30 cellular contexts compared by ENCODE assay signal in genomic region chr2:121140734-121141133, GRCh38.
"Had no signal": no experiment of that assay in that cellular context is flagged by ENCODE, and none has a peak within 500 bp of the region (broad histone marks: within the 10 kb centered on the region; RNA-seq: fewer than 3 reads in every experiment).

No MANE protein-coding gene starts in this region.

- H3K9me3 ChIP-seq: left lung, lower lobe of right lung, pancreas, prostate gland, vagina had no signal

- H3K4me1 ChIP-seq: esophagus muscularis mucosa, foreskin keratinocyte, left lung, lower lobe of right lung, pancreas, prostate gland, upper lobe of left lung, vagina had no signal

- H3K4me1 Mint-ChIP-seq: activated naive CD4-positive, alpha-beta T cell treated with anti-CD3 and anti-CD28 coated beads, Interleukin-2, amount 50 U/mL, for 24 hours; activated naive CD8-positive, alpha-beta T cell treated with anti-CD3 and anti-CD28 coated beads, Interleukin-2, amount 50 U/mL, for 24 hours; activated T-helper 17 cell treated with anti-CD3 and anti-CD28 coated beads, Interleukin-2, amount 50 U/mL, for 72 hours; central memory CD8-positive, alpha-beta T cell; naive B cell; stimulated activated effector memory CD8-positive, alpha-beta T cell treated with anti-CD3 and anti-CD28 coated beads, Interleukin-12 subunit alpha, Interleukin-12 subunit beta, amount 100 ng/mL, for 72 hours; WTC11 had no signal

- H3K36me3 ChIP-seq: esophagus muscularis mucosa, left lung, lower lobe of right lung, pancreas, prostate gland, upper lobe of left lung, vagina had no signal

- DNase-seq: activated CD4-positive, alpha-beta T cell treated with anti-CD3 and anti-CD28 coated beads, Interleukin-2, amount 50 U/mL, for 1 hour; activated CD8-positive, alpha-beta T cell treated with anti-CD3 and anti-CD28 coated beads for 36 hours; activated gamma-delta T cell treated with Interleukin-2 at 50 U/mL for 16 hours; activated naive CD8-positive, alpha-beta T cell treated with anti-CD3 and anti-CD28 coated beads, Interleukin-2, amount 50 U/mL, for 24 hours; activated T-cell treated with anti-CD3 and anti-CD28 coated beads, Interleukin-2, amount 50 U/mL, for 4 hours; amygdala; endodermal cell; foreskin keratinocyte; kidney glomerular epithelial cell; left lung; lower lobe of right lung; naive B cell; nucleus accumbens; pancreas; retina; small intestine; stimulated activated CD4-positive, alpha-beta T cell treated with anti-CD3 and anti-CD28 coated beads, Interleukin-4, amount 100 ng/mL, for 24 hours; T-helper 2 cell; upper lobe of left lung had no signal

- H3K27me3 ChIP-seq: foreskin keratinocyte, left lung, pancreas, upper lobe of left lung, vagina had no signal

- FAIRE-seq: pancreas, small intestine had no signal

- H3K4me3 Mint-ChIP-seq: activated CD8-positive, alpha-beta T cell treated with anti-CD3 and anti-CD28 coated beads for 36 hours; activated naive CD4-positive, alpha-beta T cell treated with anti-CD3 and anti-CD28 coated beads, Interleukin-2, amount 50 U/mL, for 24 hours; activated naive CD8-positive, alpha-beta T cell treated with anti-CD3 and anti-CD28 coated beads, Interleukin-2, amount 50 U/mL, for 24 hours; activated T-cell treated with anti-CD3 and anti-CD28 coated beads, Interleukin-2, amount 50 U/mL, for 4 hours; activated T-helper 17 cell treated with anti-CD3 and anti-CD28 coated beads, Interleukin-2, amount 50 U/mL, for 72 hours; central memory CD8-positive, alpha-beta T cell; dendritic cell treated with granulocyte-macrophage colony-stimulating factor and Interleukin-4, amounts not matched to agents 40 ng/mL and 50 ng/mL, for 4 days; endodermal cell; naive B cell; neural crest cell; stimulated activated effector memory CD8-positive, alpha-beta T cell treated with anti-CD3 and anti-CD28 coated beads, Interleukin-12 subunit alpha, Interleukin-12 subunit beta, amount 100 ng/mL, for 72 hours; stimulated activated naive CD8-positive, alpha-beta T cell treated with anti-CD3 and anti-CD28 coated beads, Interleukin-15, Interleukin-2, amounts not matched to agents 100 ng/mL and 50 ng/mL, for 24 hours; WTC11 had no signal

- H3K27me3 Mint-ChIP-seq: activated naive CD8-positive, alpha-beta T cell treated with anti-CD3 and anti-CD28 coated beads, Interleukin-2, amount 50 U/mL, for 24 hours had no signal

- H3K27ac Mint-ChIP-seq: activated CD8-positive, alpha-beta T cell treated with anti-CD3 and anti-CD28 coated beads for 36 hours; activated naive CD4-positive, alpha-beta T cell treated with anti-CD3 and anti-CD28 coated beads, Interleukin-2, amount 50 U/mL, for 24 hours; activated naive CD8-positive, alpha-beta T cell treated with anti-CD3 and anti-CD28 coated beads, Interleukin-2, amount 50 U/mL, for 24 hours; activated T-helper 17 cell treated with anti-CD3 and anti-CD28 coated beads, Interleukin-2, amount 50 U/mL, for 72 hours; dendritic cell treated with granulocyte-macrophage colony-stimulating factor and Interleukin-4, amounts not matched to agents 40 ng/mL and 50 ng/mL, for 4 days; endodermal cell; naive B cell; stimulated activated effector memory CD8-positive, alpha-beta T cell treated with anti-CD3 and anti-CD28 coated beads, Interleukin-12 subunit alpha, Interleukin-12 subunit beta, amount 100 ng/mL, for 72 hours; stimulated activated naive CD8-positive, alpha-beta T cell treated with anti-CD3 and anti-CD28 coated beads, Interleukin-15, Interleukin-2, amounts not matched to agents 100 ng/mL and 50 ng/mL, for 24 hours; WTC11 had no signal

- H3K4me3 ChIP-seq: esophagus muscularis mucosa, left lung, lower lobe of right lung, pancreas, prostate gland, upper lobe of left lung, vagina had no signal

- H3K9me3 Mint-ChIP-seq: activated naive CD4-positive, alpha-beta T cell treated with anti-CD3 and anti-CD28 coated beads, Interleukin-2, amount 50 U/mL, for 24 hours; activated naive CD8-positive, alpha-beta T cell treated with anti-CD3 and anti-CD28 coated beads, Interleukin-2, amount 50 U/mL, for 24 hours; activated T-cell treated with anti-CD3 and anti-CD28 coated beads, Interleukin-2, amount 50 U/mL, for 4 hours; activated T-helper 17 cell treated with anti-CD3 and anti-CD28 coated beads, Interleukin-2, amount 50 U/mL, for 72 hours; central memory CD8-positive, alpha-beta T cell; dendritic cell treated with granulocyte-macrophage colony-stimulating factor and Interleukin-4, amounts not matched to agents 40 ng/mL and 50 ng/mL, for 4 days; stimulated activated effector memory CD8-positive, alpha-beta T cell treated with anti-CD3 and anti-CD28 coated beads, Interleukin-12 subunit alpha, Interleukin-12 subunit beta, amount 100 ng/mL, for 72 hours had no signal

- H3K27ac ChIP-seq: esophagus muscularis mucosa, foreskin keratinocyte, left lung, lower lobe of right lung, pancreas, prostate gland, upper lobe of left lung, vagina had no signal

- H3K36me3 Mint-ChIP-seq: activated naive CD4-positive, alpha-beta T cell treated with anti-CD3 and anti-CD28 coated beads, Interleukin-2, amount 50 U/mL, for 24 hours; naive B cell; stimulated activated effector memory CD8-positive, alpha-beta T cell treated with anti-CD3 and anti-CD28 coated beads, Interleukin-12 subunit alpha, Interleukin-12 subunit beta, amount 100 ng/mL, for 72 hours had no signal
